21 cellular contexts compared by ENCODE assay signal in genomic region chr12:66059670-66060069, GRCh38.
DNase-seq lines count a peak whose midpoint lies in the region; ATAC-seq and TF ChIP-seq lines count a peak whose summit lies in the region.
"Had no signal": no experiment of that assay in that cellular context is flagged by ENCODE, and none has a peak within 500 bp of the region (broad histone marks: within the 10 kb centered on the region; RNA-seq: fewer than 3 reads in every experiment).

No MANE protein-coding gene starts in this region.

- peak; percentile 79 for DNase-seq in NCI-H524 treated with DMSO at 0.1 percent for 48 hours (lab: John Stamatoyannopoulos, UW)
- DNase-seq in esophagus muscularis mucosa (ENCODE audit: extremely low spot score): peak; percentile 55
- peak; percentile 24 for DNase-seq in retina
- DNase-seq in Right ventricle myocardium superior: no peak
- no peak for DNase-seq in Peyer's patch
- DNase-seq: CD4-positive, CD25-positive, alpha-beta regulatory T cell; COR-L47; DMS79; MG63; NCI-H1417; NCI-H187; NCI-H2107; NCI-H2227 treated with DMSO at 0.1 percent for 48 hours had no signal

- ATAC-seq in GM21717 (IDR thresholded peaks at IDR 0.05; ENCODE audit: unreplicated experiment) (no peak), Right ventricle myocardium superior (ENCODE audit: poor library complexity) (no peak)
- ATAC-seq: HepG2, K562, Panc1 had no signal

- CTCF ChIA-PET in HEK293 (lab: Yijun Ruan, JAX): no interaction called here

- POLR2A ChIA-PET in HEK293 (lab: Yijun Ruan, JAX): no interaction called here

- H3K4me1 ChIP-seq in HEK293 (ENCODE audit: control insufficient read depth, insufficient read depth, low read length): peaks cover 38% of the 10 kb centered on the region
- no peaks in the 10 kb centered on the region for H3K4me1 ChIP-seq in esophagus muscularis mucosa
- no peaks in the 10 kb centered on the region for H3K4me1 ChIP-seq in Peyer's patch
- H3K4me1 ChIP-seq: HAP-1 had no signal

- H3K4me3 ChIP-seq in HEK293 (ENCODE audit: low read depth, low read length): no peak overlapping the region
- H3K4me3 ChIP-seq in esophagus muscularis mucosa: no peak overlapping the region
- no peak overlapping the region for H3K4me3 ChIP-seq in Peyer's patch
- H3K4me3 ChIP-seq: HAP-1, K562, MG63, SJSA1 had no signal

- H3K27me3 ChIP-seq in esophagus muscularis mucosa (no peaks in the 10 kb centered on the region), Peyer's patch (no peaks in the 10 kb centered on the region)
- H3K27me3 ChIP-seq: MG63 had no signal

- intact Hi-C loops in esophagus muscularis mucosa (cut with DNase I) (no loop called here), Right ventricle myocardium superior (cut with DNase I) (no loop called here)

- H3K27ac ChIP-seq in HEK293 (ENCODE audit: extremely low read depth, low read depth, low read length) (no peak overlapping the region), esophagus muscularis mucosa (replicated peaks in 1 of 4) (no peak overlapping the region), Peyer's patch (no peak overlapping the region)
- H3K27ac ChIP-seq: HL-60, SJSA1 had no signal

- no peaks in the 10 kb centered on the region for H3K36me3 ChIP-seq in HEK293 (ENCODE audit: control insufficient read depth in 2 of 2, insufficient read depth in 1 of 2, low read length in 2 of 2)
- H3K36me3 ChIP-seq in esophagus muscularis mucosa: no peaks in the 10 kb centered on the region
- H3K36me3 ChIP-seq in Peyer's patch: no peaks in the 10 kb centered on the region
- H3K36me3 ChIP-seq: HAP-1, MG63, SJSA1 had no signal

- WGBS in esophagus muscularis mucosa: 70% methylated on average over 6 of the region's 6 CpGs

- TF ChIP-seq CTCF in HEK293 (tag by site-specific recombination; IDR thresholded peaks at IDR 0.05): no peak
- no peak for TF ChIP-seq CTCF in esophagus muscularis mucosa (IDR thresholded peaks at IDR 0.05)
- no peak for TF ChIP-seq CTCF in Peyer's patch (IDR thresholded peaks at IDR 0.05)

- TF ChIP-seq POLR2A in esophagus muscularis mucosa (IDR thresholded peaks at IDR 0.05; ENCODE audit: low read depth) (no peak), Peyer's patch (IDR thresholded peaks at IDR 0.05) (no peak)

- H3K9me3 ChIP-seq in HEK293 (ENCODE audit: control insufficient read depth, insufficient read depth, low read depth, low read length) (no peaks in the 10 kb centered on the region), esophagus muscularis mucosa (no peaks in the 10 kb centered on the region), Peyer's patch (no peaks in the 10 kb centered on the region)
- H3K9me3 ChIP-seq: HAP-1, MG63, SJSA1 had no signal

- no peak for TF ChIP-seq EP300 in esophagus muscularis mucosa (IDR thresholded peaks at IDR 0.05)

TF ChIP-seq in HEK293, 187 proteins besides CTCF, POLR2A, EP300 and RAD21:
- TF ChIP-seq FEZF1 (tag by site-specific recombination; IDR thresholded peaks at IDR 0.05) (peak; percentile 66), ZNF501 (tag by site-specific recombination; IDR thresholded peaks at IDR 0.05) (no peak)

Comparison
In these comparisons a context has a peak if more than half of its experiments do, and no peak if none do; other contexts are left out.
1. DNase-seq: peak in NCI-H524 treated with DMSO at 0.1 percent for 48 hours (single experiment), esophagus muscularis mucosa (single experiment) and retina (single experiment); none in Right ventricle myocardium superior (single experiment) and Peyer's patch (0 of 3).